ENCODE assay signal across 1 cellular context in the genomic region with DNA sequence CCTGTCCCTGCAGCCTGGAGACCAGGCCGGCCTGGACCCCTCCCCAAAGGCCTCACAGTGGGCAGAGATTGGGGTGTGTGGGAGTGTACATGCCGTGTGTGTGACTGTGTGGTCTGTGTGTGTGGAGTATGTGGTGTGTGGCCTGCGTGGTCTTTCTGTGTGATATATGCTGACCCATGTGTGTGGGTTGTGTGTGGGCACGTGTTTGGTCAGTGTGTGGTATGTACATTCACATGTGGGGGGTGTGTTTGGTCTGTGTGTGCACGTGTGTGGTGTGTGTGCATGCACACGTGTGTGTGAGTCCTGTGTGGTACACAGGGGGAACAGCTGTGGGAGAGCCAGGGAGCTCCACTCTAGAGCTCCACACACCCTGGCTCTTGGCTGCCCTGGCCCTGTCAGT.
TF ChIP-seq lines count a peak whose summit lies in the region.

No MANE protein-coding gene starts in this region.

TF ChIP-seq in GM23338, 12 proteins besides CTCF, POLR2A, EP300 and RAD21 (continued from another document):
- TF ChIP-seq, protein P1, sequence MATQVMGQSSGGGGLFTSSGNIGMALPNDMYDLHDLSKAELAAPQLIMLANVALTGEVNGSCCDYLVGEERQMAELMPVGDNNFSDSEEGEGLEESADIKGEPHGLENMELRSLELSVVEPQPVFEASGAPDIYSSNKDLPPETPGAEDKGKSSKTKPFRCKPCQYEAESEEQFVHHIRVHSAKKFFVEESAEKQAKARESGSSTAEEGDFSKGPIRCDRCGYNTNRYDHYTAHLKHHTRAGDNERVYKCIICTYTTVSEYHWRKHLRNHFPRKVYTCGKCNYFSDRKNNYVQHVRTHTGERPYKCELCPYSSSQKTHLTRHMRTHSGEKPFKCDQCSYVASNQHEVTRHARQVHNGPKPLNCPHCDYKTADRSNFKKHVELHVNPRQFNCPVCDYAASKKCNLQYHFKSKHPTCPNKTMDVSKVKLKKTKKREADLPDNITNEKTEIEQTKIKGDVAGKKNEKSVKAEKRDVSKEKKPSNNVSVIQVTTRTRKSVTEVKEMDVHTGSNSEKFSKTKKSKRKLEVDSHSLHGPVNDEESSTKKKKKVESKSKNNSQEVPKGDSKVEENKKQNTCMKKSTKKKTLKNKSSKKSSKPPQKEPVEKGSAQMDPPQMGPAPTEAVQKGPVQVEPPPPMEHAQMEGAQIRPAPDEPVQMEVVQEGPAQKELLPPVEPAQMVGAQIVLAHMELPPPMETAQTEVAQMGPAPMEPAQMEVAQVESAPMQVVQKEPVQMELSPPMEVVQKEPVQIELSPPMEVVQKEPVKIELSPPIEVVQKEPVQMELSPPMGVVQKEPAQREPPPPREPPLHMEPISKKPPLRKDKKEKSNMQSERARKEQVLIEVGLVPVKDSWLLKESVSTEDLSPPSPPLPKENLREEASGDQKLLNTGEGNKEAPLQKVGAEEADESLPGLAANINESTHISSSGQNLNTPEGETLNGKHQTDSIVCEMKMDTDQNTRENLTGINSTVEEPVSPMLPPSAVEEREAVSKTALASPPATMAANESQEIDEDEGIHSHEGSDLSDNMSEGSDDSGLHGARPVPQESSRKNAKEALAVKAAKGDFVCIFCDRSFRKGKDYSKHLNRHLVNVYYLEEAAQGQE (IDR thresholded peaks at IDR 0.05; ENCODE audit: unreplicated experiment), result no peak
- TF ChIP-seq CREB1 (CRISPR knock-in tag; IDR thresholded peaks at IDR 0.05; ENCODE audit: low read depth) (no peak), ZNF114 (CRISPR knock-in tag; IDR thresholded peaks at IDR 0.05) (no peak), NANOG (IDR thresholded peaks at IDR 0.05; ENCODE audit: borderline replicate concordance) (no peak), STAT1 (IDR thresholded peaks at IDR 0.05; ENCODE audit: unreplicated experiment) (no peak)
- TF ChIP-seq, protein P2, sequence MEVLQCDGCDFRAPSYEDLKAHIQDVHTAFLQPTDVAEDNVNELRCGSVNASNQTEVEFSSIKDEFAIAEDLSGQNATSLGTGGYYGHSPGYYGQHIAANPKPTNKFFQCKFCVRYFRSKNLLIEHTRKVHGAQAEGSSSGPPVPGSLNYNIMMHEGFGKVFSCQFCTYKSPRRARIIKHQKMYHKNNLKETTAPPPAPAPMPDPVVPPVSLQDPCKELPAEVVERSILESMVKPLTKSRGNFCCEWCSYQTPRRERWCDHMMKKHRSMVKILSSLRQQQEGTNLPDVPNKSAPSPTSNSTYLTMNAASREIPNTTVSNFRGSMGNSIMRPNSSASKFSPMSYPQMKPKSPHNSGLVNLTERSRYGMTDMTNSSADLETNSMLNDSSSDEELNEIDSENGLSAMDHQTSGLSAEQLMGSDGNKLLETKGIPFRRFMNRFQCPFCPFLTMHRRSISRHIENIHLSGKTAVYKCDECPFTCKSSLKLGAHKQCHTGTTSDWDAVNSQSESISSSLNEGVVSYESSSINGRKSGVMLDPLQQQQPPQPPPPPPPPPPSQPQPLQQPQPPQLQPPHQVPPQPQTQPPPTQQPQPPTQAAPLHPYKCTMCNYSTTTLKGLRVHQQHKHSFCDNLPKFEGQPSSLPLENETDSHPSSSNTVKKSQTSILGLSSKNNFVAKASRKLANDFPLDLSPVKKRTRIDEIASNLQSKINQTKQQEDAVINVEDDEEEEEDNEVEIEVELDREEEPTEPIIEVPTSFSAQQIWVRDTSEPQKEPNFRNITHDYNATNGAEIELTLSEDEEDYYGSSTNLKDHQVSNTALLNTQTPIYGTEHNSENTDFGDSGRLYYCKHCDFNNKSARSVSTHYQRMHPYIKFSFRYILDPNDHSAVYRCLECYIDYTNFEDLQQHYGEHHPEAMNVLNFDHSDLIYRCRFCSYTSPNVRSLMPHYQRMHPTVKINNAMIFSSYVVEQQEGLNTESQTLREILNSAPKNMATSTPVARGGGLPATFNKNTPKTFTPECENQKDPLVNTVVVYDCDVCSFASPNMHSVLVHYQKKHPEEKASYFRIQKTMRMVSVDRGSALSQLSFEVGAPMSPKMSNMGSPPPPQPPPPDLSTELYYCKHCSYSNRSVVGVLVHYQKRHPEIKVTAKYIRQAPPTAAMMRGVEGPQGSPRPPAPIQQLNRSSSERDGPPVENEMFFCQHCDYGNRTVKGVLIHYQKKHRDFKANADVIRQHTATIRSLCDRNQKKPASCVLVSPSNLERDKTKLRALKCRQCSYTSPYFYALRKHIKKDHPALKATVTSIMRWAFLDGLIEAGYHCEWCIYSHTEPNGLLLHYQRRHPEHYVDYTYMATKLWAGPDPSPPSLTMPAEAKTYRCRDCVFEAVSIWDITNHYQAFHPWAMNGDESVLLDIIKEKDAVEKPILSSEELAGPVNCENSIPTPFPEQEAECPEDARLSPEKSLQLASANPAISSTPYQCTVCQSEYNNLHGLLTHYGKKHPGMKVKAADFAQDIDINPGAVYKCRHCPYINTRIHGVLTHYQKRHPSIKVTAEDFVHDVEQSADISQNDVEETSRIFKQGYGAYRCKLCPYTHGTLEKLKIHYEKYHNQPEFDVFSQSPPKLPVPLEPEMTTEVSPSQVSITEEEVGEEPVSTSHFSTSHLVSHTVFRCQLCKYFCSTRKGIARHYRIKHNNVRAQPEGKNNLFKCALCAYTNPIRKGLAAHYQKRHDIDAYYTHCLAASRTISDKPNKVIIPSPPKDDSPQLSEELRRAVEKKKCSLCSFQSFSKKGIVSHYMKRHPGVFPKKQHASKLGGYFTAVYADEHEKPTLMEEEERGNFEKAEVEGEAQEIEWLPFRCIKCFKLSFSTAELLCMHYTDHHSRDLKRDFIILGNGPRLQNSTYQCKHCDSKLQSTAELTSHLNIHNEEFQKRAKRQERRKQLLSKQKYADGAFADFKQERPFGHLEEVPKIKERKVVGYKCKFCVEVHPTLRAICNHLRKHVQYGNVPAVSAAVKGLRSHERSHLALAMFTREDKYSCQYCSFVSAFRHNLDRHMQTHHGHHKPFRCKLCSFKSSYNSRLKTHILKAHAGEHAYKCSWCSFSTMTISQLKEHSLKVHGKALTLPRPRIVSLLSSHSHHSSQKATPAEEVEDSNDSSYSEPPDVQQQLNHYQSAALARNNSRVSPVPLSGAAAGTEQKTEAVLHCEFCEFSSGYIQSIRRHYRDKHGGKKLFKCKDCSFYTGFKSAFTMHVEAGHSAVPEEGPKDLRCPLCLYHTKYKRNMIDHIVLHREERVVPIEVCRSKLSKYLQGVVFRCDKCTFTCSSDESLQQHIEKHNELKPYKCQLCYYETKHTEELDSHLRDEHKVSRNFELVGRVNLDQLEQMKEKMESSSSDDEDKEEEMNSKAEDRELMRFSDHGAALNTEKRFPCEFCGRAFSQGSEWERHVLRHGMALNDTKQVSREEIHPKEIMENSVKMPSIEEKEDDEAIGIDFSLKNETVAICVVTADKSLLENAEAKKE (CRISPR knock-in tag; IDR thresholded peaks at IDR 0.05), result no peak
